In genomic region chr4:147799986-147800555, GRCh38 we compare ENCODE assay signal across 9 cellular contexts.
A peak's percentile ranks its signal among the peaks of the same experiment; 100 is the strongest.
DNase-seq lines count a peak whose midpoint lies in the region; ATAC-seq and TF ChIP-seq lines count a peak whose summit lies in the region.
"Had no signal": no experiment of that assay in that cellular context is flagged by ENCODE, and none has a peak within 500 bp of the region (broad histone marks: within the 10 kb centered on the region; RNA-seq: fewer than 3 reads in every experiment).

No MANE protein-coding gene starts in this region.

- peak; percentile 97 for ATAC-seq in GM18867 (IDR thresholded peaks at IDR 0.05; ENCODE audit: unreplicated experiment)
- peak; percentile 98 for ATAC-seq in HG02885 (IDR thresholded peaks at IDR 0.05; ENCODE audit: poor library complexity, unreplicated experiment)

- no peaks in the 10 kb centered on the region for H3K4me1 ChIP-seq in uterus

- no peaks in the 10 kb centered on the region for H3K9me3 ChIP-seq in uterus

- intact Hi-C loops in uterus (cut with DNase I; ENCODE audit: low total_unique reads), result no loop called here

- H3K9me3 Mint-ChIP-seq in T-helper 1 cell treated with Interleukin-12 subunit alpha and Interleukin-12 subunit beta and Interleukin-4 antibody, amounts not matched to agents 30 μg/mL and 1 μg/mL, for 36 hours, result no peaks in the 10 kb centered on the region

- peak overlapping the region; percentile 84 for H3K27ac Mint-ChIP-seq in T-helper 1 cell treated with Interleukin-12 subunit alpha and Interleukin-12 subunit beta and Interleukin-4 antibody, amounts not matched to agents 30 μg/mL and 1 μg/mL, for 36 hours

- H3K27me3 ChIP-seq in uterus, result no peaks in the 10 kb centered on the region

- H3K4me3 Mint-ChIP-seq in T-helper 1 cell treated with Interleukin-12 subunit alpha and Interleukin-12 subunit beta and Interleukin-4 antibody, amounts not matched to agents 30 μg/mL and 1 μg/mL, for 36 hours, result peak overlapping the region; percentile 74

- TF ChIP-seq POLR2A in uterus (IDR thresholded peaks at IDR 0.05), result no peak

- H3K36me3 ChIP-seq in uterus, result no peaks in the 10 kb centered on the region

- peak; percentile 62 for DNase-seq in choroid plexus epithelial cell (ENCODE audit: low read depth)
- peak; percentile 18 to 26 for DNase-seq in stimulated activated CD8-positive, alpha-beta memory T cell treated with anti-CD3 and anti-CD28 coated beads, Interleukin-2, amount 100 ng/mL, for 1 hour (ENCODE audit: low read depth in 2 of 2)
- no peak for DNase-seq in NCI-H2029 (lab: John Stamatoyannopoulos, UW)
- DNase-seq in uterus, result no peak
- DNase-seq in NCI-H1048 (lab: John Stamatoyannopoulos, UW), result no peak

- no peak overlapping the region for H3K27ac ChIP-seq in uterus

- H3K4me3 ChIP-seq in choroid plexus epithelial cell (ENCODE audit: low read depth, low read length) (no peak overlapping the region), uterus (no peak overlapping the region)
- H3K4me3 ChIP-seq: lung had no signal

- peaks cover 29% of the 10 kb centered on the region for H3K27me3 Mint-ChIP-seq in T-helper 1 cell treated with Interleukin-12 subunit alpha and Interleukin-12 subunit beta and Interleukin-4 antibody, amounts not matched to agents 30 μg/mL and 1 μg/mL, for 36 hours (ENCODE audit: low read depth)

- H3K36me3 Mint-ChIP-seq in T-helper 1 cell treated with Interleukin-12 subunit alpha and Interleukin-12 subunit beta and Interleukin-4 antibody, amounts not matched to agents 30 μg/mL and 1 μg/mL, for 36 hours (ENCODE audit: low read depth), result peaks cover 23% of the 10 kb centered on the region

- peaks cover 46% of the 10 kb centered on the region for H3K4me1 Mint-ChIP-seq in T-helper 1 cell treated with Interleukin-12 subunit alpha and Interleukin-12 subunit beta and Interleukin-4 antibody, amounts not matched to agents 30 μg/mL and 1 μg/mL, for 36 hours (ENCODE audit: low read depth)

- TF ChIP-seq CTCF in choroid plexus epithelial cell (conservative IDR thresholded peaks at IDR 0.05; ENCODE audit: low read depth, low read length) (peak; percentile 29), uterus (IDR thresholded peaks at IDR 0.05) (no peak)

Comparison
In these comparisons a context has a peak if more than half of its experiments do, and no peak if none do; other contexts are left out.
1. DNase-seq: peak in choroid plexus epithelial cell (single experiment) and stimulated activated CD8-positive, alpha-beta memory T cell treated with anti-CD3 and anti-CD28 coated beads, Interleukin-2, amount 100 ng/mL, for 1 hour (2 of 2); none in NCI-H2029 (single experiment), uterus (0 of 2) and NCI-H1048 (single experiment).